Comparison of ENCODE assay signal across 14 cellular contexts in the genomic region with DNA sequence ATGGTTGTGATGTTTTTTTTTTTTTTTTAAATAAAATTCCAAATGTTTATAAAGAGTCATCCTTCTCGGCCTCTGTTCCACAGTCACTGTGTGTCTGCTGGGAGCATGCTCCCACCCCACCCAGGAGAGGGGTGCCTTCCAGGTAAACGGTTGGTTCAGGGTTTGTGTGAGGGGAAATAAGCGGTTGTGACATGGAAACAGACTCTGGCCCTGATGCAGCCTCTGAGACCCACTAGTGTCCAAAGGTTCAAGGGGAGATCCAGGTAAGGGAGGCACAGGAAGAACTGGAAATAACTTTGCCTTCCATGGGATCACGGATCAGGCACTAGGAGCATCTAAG. TPM values are rescaled to one million over a fixed set of nuclear protein-coding genes. Genes with fewer than 3 reads are reported as not detected.
"Had no signal": no experiment of that assay in that cellular context is flagged by ENCODE, and none has a peak within 500 bp of the region (broad histone marks: within the 10 kb centered on the region; RNA-seq: fewer than 3 reads in every experiment).

No MANE protein-coding gene starts in this region.

- H3K27ac ChIP-seq: hepatocyte, prostate gland, sigmoid colon, testis, upper lobe of right lung had no signal

- H3K9me3 ChIP-seq: adrenal gland, prostate gland, sigmoid colon, testis, upper lobe of right lung had no signal

- H3K4me3 Mint-ChIP-seq: activated CD4-positive, alpha-beta memory T cell treated with anti-CD3 and anti-CD28 coated beads, Interleukin-2, amount 10 ng/mL, durations not matched to agents 7 days and 5 days; activated CD4-positive, alpha-beta T cell treated with anti-CD3 and anti-CD28 coated beads for 36 hours; activated naive CD4-positive, alpha-beta T cell treated with anti-CD3 and anti-CD28 coated beads for 36 hours; stimulated activated naive CD8-positive, alpha-beta T cell treated with anti-CD3 and anti-CD28 coated beads, Interleukin-15, Interleukin-2, amounts not matched to agents 100 ng/mL and 50 ng/mL, for 24 hours had no signal

- H3K9me3 Mint-ChIP-seq: activated CD4-positive, alpha-beta memory T cell treated with anti-CD3 and anti-CD28 coated beads, Interleukin-2, amount 10 ng/mL, durations not matched to agents 7 days and 5 days; activated naive CD4-positive, alpha-beta T cell treated with anti-CD3 and anti-CD28 coated beads for 36 hours; stimulated activated naive CD8-positive, alpha-beta T cell treated with anti-CD3 and anti-CD28 coated beads, Interleukin-15, Interleukin-2, amounts not matched to agents 100 ng/mL and 50 ng/mL, for 24 hours had no signal

- ATAC-seq: upper lobe of right lung had no signal

- H3K4me3 ChIP-seq: adrenal gland, hepatocyte, prostate gland, sigmoid colon, testis, upper lobe of right lung had no signal

- H3K27ac Mint-ChIP-seq: activated CD4-positive, alpha-beta T cell treated with anti-CD3 and anti-CD28 coated beads for 36 hours had no signal

- H3K4me1 Mint-ChIP-seq: activated CD4-positive, alpha-beta T cell treated with anti-CD3 and anti-CD28 coated beads for 36 hours had no signal

- DNase-seq: activated CD4-positive, alpha-beta memory T cell treated with anti-CD3 and anti-CD28 coated beads, Interleukin-2, amount 10 ng/mL, durations not matched to agents 7 days and 5 days; activated CD4-positive, alpha-beta T cell treated with anti-CD3 and anti-CD28 coated beads for 36 hours; activated naive CD4-positive, alpha-beta T cell treated with anti-CD3 and anti-CD28 coated beads for 36 hours; central memory CD4-positive, alpha-beta T cell; midbrain; sigmoid colon; stimulated activated CD4-positive, alpha-beta T cell treated with anti-CD3 and anti-CD28 coated beads, Interleukin-12 subunit alpha, Interleukin-12 subunit beta, amount 100 ng/mL, for 4 hours; T1000; testis; upper lobe of right lung had no signal

- H3K27me3 ChIP-seq: adrenal gland, hepatocyte, sigmoid colon, testis, upper lobe of right lung had no signal

RNA-seq across cellular contexts. Expression of a gene that starts 15.1 kb away (rescaled TPM):
- total RNA-seq: activated naive CD4-positive, alpha-beta T cell treated with anti-CD3 and anti-CD28 coated beads for 36 hours had no signal
